Comparison of ENCODE assay signal across 27 cellular contexts in the genomic region with DNA sequence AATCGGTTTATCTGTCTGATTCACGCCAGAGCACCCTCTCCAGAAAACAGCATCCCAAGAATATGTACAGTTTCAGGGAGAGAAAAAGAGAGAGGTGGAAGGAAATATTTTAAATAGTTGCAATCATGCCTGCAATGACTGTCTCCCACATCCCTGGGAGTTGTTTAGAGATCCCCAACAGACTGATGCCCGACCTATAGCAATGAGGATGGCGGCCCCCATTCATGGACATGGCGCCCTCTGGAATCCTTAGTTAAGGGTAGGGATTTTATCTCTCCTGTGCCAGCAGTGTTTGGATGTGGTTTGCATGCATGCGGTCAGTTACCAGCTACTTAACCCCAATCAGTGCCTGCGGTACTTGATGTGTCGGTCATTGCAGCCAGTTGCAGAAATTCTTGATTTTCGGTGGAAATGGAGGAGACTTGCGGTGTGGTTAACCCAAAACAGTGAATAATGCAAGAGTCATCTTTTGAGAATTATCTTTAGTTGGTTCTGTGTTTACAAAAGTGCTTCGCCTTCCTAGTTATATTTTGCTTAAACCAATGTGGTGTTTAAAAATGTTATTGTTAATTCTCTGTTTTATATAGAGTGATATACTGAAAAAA.
A peak's percentile ranks its signal among the peaks of the same experiment; 100 is the strongest.
DNase-seq lines count a peak whose midpoint lies in the region; ATAC-seq and TF ChIP-seq lines count a peak whose summit lies in the region.
"Had no signal": no experiment of that assay in that cellular context is flagged by ENCODE, and none has a peak within 500 bp of the region (broad histone marks: within the 10 kb centered on the region; RNA-seq: fewer than 3 reads in every experiment).

No MANE protein-coding gene starts in this region.

- CTCF ChIA-PET in activated CD8-positive, alpha-beta T cell treated with anti-CD3 and anti-CD28 coated beads for 36 hours (lab: Charles Lee) = no interaction called here

- intact Hi-C loops in left ventricle myocardium superior (cut with micrococcal nuclease) = no loop called here
- intact Hi-C loops in activated CD8-positive, alpha-beta T cell treated with anti-CD3 and anti-CD28 coated beads for 36 hours (cut with micrococcal nuclease) = no loop called here

- no peaks in the 10 kb centered on the region for H3K4me1 Mint-ChIP-seq in activated CD8-positive, alpha-beta T cell treated with anti-CD3 and anti-CD28 coated beads for 36 hours (ENCODE audit: low read depth)

- no peaks in the 10 kb centered on the region for H3K9me3 ChIP-seq in adipocyte (ENCODE audit: control insufficient read depth, low read length)
- H3K9me3 ChIP-seq: BE2C, esophagus squamous epithelium, prostate gland, tibial artery had no signal

- H3K27me3 Mint-ChIP-seq in activated CD8-positive, alpha-beta T cell treated with anti-CD3 and anti-CD28 coated beads for 36 hours = no peaks in the 10 kb centered on the region

- POLR2A ChIA-PET in activated CD8-positive, alpha-beta T cell treated with anti-CD3 and anti-CD28 coated beads for 36 hours (lab: Charles Lee) = no interaction called here

- H3K4me1 ChIP-seq in adipocyte (ENCODE audit: control insufficient read depth, insufficient read depth, low read length) = peaks cover 10% of the 10 kb centered on the region
- H3K4me1 ChIP-seq: prostate gland, tibial artery had no signal

- no peak overlapping the region for H3K9ac ChIP-seq in adipocyte (ENCODE audit: low read length)

- ATAC-seq in left ventricle myocardium superior = no peak
- no peak for ATAC-seq in activated CD8-positive, alpha-beta T cell treated with anti-CD3 and anti-CD28 coated beads for 36 hours
- ATAC-seq: HepG2; left lobe of liver; stimulated activated naive CD8-positive, alpha-beta T cell treated with anti-CD3 and anti-CD28 coated beads, Interleukin-15, Interleukin-2, amounts not matched to agents 100 U/mL and 50 U/mL, for 24 hours had no signal

- no peaks in the 10 kb centered on the region for H3K9me3 Mint-ChIP-seq in activated CD8-positive, alpha-beta T cell treated with anti-CD3 and anti-CD28 coated beads for 36 hours
- H3K9me3 Mint-ChIP-seq: H9 had no signal

- TF ChIP-seq CTCF in fibroblast of villous mesenchyme (IDR thresholded peaks at IDR 0.05; ENCODE audit: insufficient read depth, low read depth, low read length) = no peak
- no peak for TF ChIP-seq CTCF in activated CD8-positive, alpha-beta T cell treated with anti-CD3 and anti-CD28 coated beads for 36 hours (IDR thresholded peaks at IDR 0.05)

- DNase-seq in HS-27A (ENCODE audit: low read depth) (peak; percentile 48), adipocyte (ENCODE audit: low read depth) (peak; percentile 61), fibroblast of villous mesenchyme (ENCODE audit: low read depth) (peak; percentile 38), left ventricle myocardium superior (no peak), KBM-7 (no peak)
- DNase-seq in activated CD8-positive, alpha-beta T cell treated with anti-CD3 and anti-CD28 coated beads for 36 hours = no peak
- DNase-seq in activated naive CD4-positive, alpha-beta T cell treated with anti-CD3 and anti-CD28 coated beads, Interleukin-2, amount 50 U/mL, for 16 hours = no peak
- DNase-seq: activated CD4-positive, alpha-beta T cell treated with anti-CD3 and anti-CD28 coated beads, Interleukin-2, amount 50 U/mL, for 1 hour; activated CD8-positive, alpha-beta memory T cell treated with anti-CD3 and anti-CD28 coated beads, Interleukin-2, amount 50 U/mL, for 48 hours; activated effector memory CD4-positive, alpha-beta T cell treated with Interleukin-2 at 50 U/mL for 16 hours; amygdala; BE2C; DND-41; effector CD8-positive, alpha-beta T cell; esophagus squamous epithelium; H9; head of caudate nucleus; NCI-H1694; NCI-H774; SHP77 treated with DMSO at 0.1 percent for 48 hours; small intestine; stimulated activated CD4-positive, alpha-beta T cell treated with anti-CD3 and anti-CD28 coated beads, Interleukin-2, amount 100 ng/mL, for 48 hours; stimulated activated naive CD8-positive, alpha-beta T cell treated with anti-CD3 and anti-CD28 coated beads, Interleukin-15, Interleukin-2, amounts not matched to agents 100 U/mL and 50 U/mL, for 24 hours; tibial artery had no signal

- no peak overlapping the region for H3K4me3 Mint-ChIP-seq in activated CD8-positive, alpha-beta T cell treated with anti-CD3 and anti-CD28 coated beads for 36 hours
- H3K4me3 Mint-ChIP-seq: H9 had no signal

- H3K36me3 ChIP-seq in adipocyte (ENCODE audit: control insufficient read depth, insufficient read depth, low read length, severe bottlenecking) = no peaks in the 10 kb centered on the region
- H3K36me3 ChIP-seq: BE2C, esophagus squamous epithelium, prostate gland, tibial artery had no signal

- in situ Hi-C loops in KBM-7 (cut with MboI; ENCODE audit: low pct_unique_long_range_greater_than_20kb, low sequenced_read_pairs) = no loop called here

- no peak overlapping the region for H3K4me3 ChIP-seq in adipocyte (ENCODE audit: low read length)
- H3K4me3 ChIP-seq in fibroblast of villous mesenchyme (ENCODE audit: low read depth, low read length) = no peak overlapping the region
- H3K4me3 ChIP-seq: esophagus squamous epithelium, prostate gland, tibial artery had no signal

- no peaks in the 10 kb centered on the region for H3K27me3 ChIP-seq in adipocyte (replicated peaks; ENCODE audit: control insufficient read depth, insufficient read depth, low read length)
- H3K27me3 ChIP-seq: BE2C, esophagus squamous epithelium, tibial artery had no signal

- peaks cover 2% of the 10 kb centered on the region for H3K36me3 Mint-ChIP-seq in activated CD8-positive, alpha-beta T cell treated with anti-CD3 and anti-CD28 coated beads for 36 hours (ENCODE audit: low read depth)

- no peak overlapping the region for H3K27ac Mint-ChIP-seq in activated CD8-positive, alpha-beta T cell treated with anti-CD3 and anti-CD28 coated beads for 36 hours
- H3K27ac Mint-ChIP-seq: H9 had no signal

Comparison
In these comparisons a context has a peak if more than half of its experiments do, and no peak if none do; other contexts are left out.
1. DNase-seq: peak in HS-27A (single experiment), adipocyte (single experiment) and fibroblast of villous mesenchyme (single experiment); none in left ventricle myocardium superior (single experiment), activated CD8-positive, alpha-beta T cell treated with anti-CD3 and anti-CD28 coated beads for 36 hours (single experiment), KBM-7 (single experiment) and activated naive CD4-positive, alpha-beta T cell treated with anti-CD3 and anti-CD28 coated beads, Interleukin-2, amount 50 U/mL, for 16 hours (single experiment).